Comparison of ENCODE assay signal across 27 cellular contexts in the genomic region with DNA sequence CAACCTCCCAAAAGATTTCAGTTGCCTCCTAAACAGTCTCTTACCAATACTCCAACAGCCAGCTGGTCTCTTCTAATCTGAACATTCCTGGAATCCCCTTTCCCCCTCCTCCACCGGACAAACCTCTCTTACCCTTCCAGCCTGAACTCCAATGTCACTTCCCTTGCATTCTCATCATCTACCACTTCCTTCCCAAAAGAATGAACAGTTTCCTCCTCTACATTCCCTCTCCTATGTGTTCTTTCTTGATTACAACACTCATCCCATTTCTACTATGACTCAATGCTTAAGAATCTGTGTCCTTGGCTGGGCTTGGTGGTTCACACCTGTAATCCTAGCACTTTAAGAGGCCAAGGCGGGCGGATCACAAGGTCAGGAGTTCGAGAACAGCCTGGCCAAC.
DNase-seq lines count a peak whose midpoint lies in the region; ATAC-seq, FAIRE-seq and TF ChIP-seq lines count a peak whose summit lies in the region.
"Had no signal": no experiment of that assay in that cellular context is flagged by ENCODE, and none has a peak within 500 bp of the region (broad histone marks: within the 10 kb centered on the region; RNA-seq: fewer than 3 reads in every experiment).

No MANE protein-coding gene starts in this region.

- H3K4me3 ChIP-seq in bronchial epithelial cell (ENCODE audit: low read depth, low read length) (no peak overlapping the region), foreskin fibroblast (ENCODE audit: low read depth in 1 of 2, low read length in 2 of 2) (no peak overlapping the region)
- H3K4me3 ChIP-seq: coronary artery, SJSA1, skin epidermis had no signal

- no peaks in the 10 kb centered on the region for H3K36me3 ChIP-seq in bronchial epithelial cell (ENCODE audit: control insufficient read depth, insufficient read depth, low read length)
- H3K36me3 ChIP-seq: SJSA1 had no signal

- no peaks in the 10 kb centered on the region for H3K4me1 Mint-ChIP-seq in stimulated activated naive CD8-positive, alpha-beta T cell treated with anti-CD3 and anti-CD28 coated beads, Interleukin-15, amount 100 ng/mL, for 72 hours
- H3K4me1 Mint-ChIP-seq: B cell, brain, IgD-negative memory B cell, mesothelial cell of epicardium had no signal

- H3K4me3 Mint-ChIP-seq in stimulated activated naive CD8-positive, alpha-beta T cell treated with anti-CD3 and anti-CD28 coated beads, Interleukin-15, amount 100 ng/mL, for 72 hours, result no peak overlapping the region
- H3K4me3 Mint-ChIP-seq: activated T-helper 1 cell treated with anti-CD3 and anti-CD28 coated beads, Interleukin-12 subunit alpha, Interleukin-12 subunit beta, Interleukin-2, Interleukin-4 antibody, amounts not matched to agents 30 ng/mL and 10 ng/mL and 1 ng/mL, durations not matched to agents 14 hours and 24 hours and 36 hours; B cell; brain; IgD-negative memory B cell; mesothelial cell of epicardium had no signal

- no peak for ATAC-seq in stimulated activated naive CD8-positive, alpha-beta T cell treated with anti-CD3 and anti-CD28 coated beads, Interleukin-15, amount 100 ng/mL, for 72 hours
- no peak for ATAC-seq in stimulated activated naive CD8-positive, alpha-beta T cell treated with anti-CD3 and anti-CD28 coated beads, Interleukin-15, Interleukin-2, amounts not matched to agents 100 U/mL and 50 U/mL, for 24 hours
- ATAC-seq in GM18861 (IDR thresholded peaks at IDR 0.05; ENCODE audit: unreplicated experiment), result no peak
- ATAC-seq: activated naive CD4-positive, alpha-beta T cell treated with anti-CD3 and anti-CD28 coated beads, Interleukin-2, amount 50 U/mL, for 72 hours; left cardiac atrium had no signal

- no peaks in the 10 kb centered on the region for H3K27me3 ChIP-seq in bronchial epithelial cell (ENCODE audit: control insufficient read depth, insufficient read depth, low read length)
- H3K27me3 ChIP-seq: SJSA1 had no signal

- H3K9me3 Mint-ChIP-seq in stimulated activated naive CD8-positive, alpha-beta T cell treated with anti-CD3 and anti-CD28 coated beads, Interleukin-15, amount 100 ng/mL, for 72 hours, result no peaks in the 10 kb centered on the region
- H3K9me3 Mint-ChIP-seq: activated naive CD4-positive, alpha-beta T cell treated with anti-CD3 and anti-CD28 coated beads, Interleukin-2, amount 50 U/mL, for 72 hours; activated T-helper 1 cell treated with anti-CD3 and anti-CD28 coated beads, Interleukin-12 subunit alpha, Interleukin-12 subunit beta, Interleukin-2, Interleukin-4 antibody, amounts not matched to agents 30 ng/mL and 10 ng/mL and 1 ng/mL, durations not matched to agents 14 hours and 24 hours and 36 hours; brain; mesothelial cell of epicardium had no signal

- H3K27me3 Mint-ChIP-seq in stimulated activated naive CD8-positive, alpha-beta T cell treated with anti-CD3 and anti-CD28 coated beads, Interleukin-15, amount 100 ng/mL, for 72 hours, result no peaks in the 10 kb centered on the region

- H3K27ac Mint-ChIP-seq in stimulated activated naive CD8-positive, alpha-beta T cell treated with anti-CD3 and anti-CD28 coated beads, Interleukin-15, amount 100 ng/mL, for 72 hours, result peak overlapping the region; percentile 2 to 6
- H3K27ac Mint-ChIP-seq: activated naive CD4-positive, alpha-beta T cell treated with anti-CD3 and anti-CD28 coated beads, Interleukin-2, amount 50 U/mL, for 72 hours; activated T-helper 1 cell treated with anti-CD3 and anti-CD28 coated beads, Interleukin-12 subunit alpha, Interleukin-12 subunit beta, Interleukin-2, Interleukin-4 antibody, amounts not matched to agents 30 ng/mL and 10 ng/mL and 1 ng/mL, durations not matched to agents 14 hours and 24 hours and 36 hours; B cell; brain; IgD-negative memory B cell; mesothelial cell of epicardium; progenitor cell of endocrine pancreas had no signal

- no peak for FAIRE-seq in bronchial epithelial cell (lab: Jason Lieb, UNC)
- FAIRE-seq: endometrium had no signal

- DNase-seq in stimulated activated naive CD8-positive, alpha-beta T cell treated with anti-CD3 and anti-CD28 coated beads, Interleukin-15, amount 100 ng/mL, for 72 hours, result no peak
- DNase-seq in stimulated activated naive CD8-positive, alpha-beta T cell treated with anti-CD3 and anti-CD28 coated beads, Interleukin-15, Interleukin-2, amounts not matched to agents 100 U/mL and 50 U/mL, for 24 hours, result no peak
- peak; percentile 73 for DNase-seq in bronchial epithelial cell (ENCODE audit: low read depth)
- peak; percentile 60 to 61 for DNase-seq in foreskin fibroblast
- no peak for DNase-seq in NCI-H748 (lab: John Stamatoyannopoulos, UW; ENCODE audit: unreplicated experiment)
- no peak for DNase-seq in NCI-H774 (lab: John Stamatoyannopoulos, UW)
- DNase-seq in stimulated activated CD4-positive, alpha-beta T cell treated with anti-CD3 and anti-CD28 coated beads, Interleukin-4, amount 100 ng/mL, for 4 hours, result no peak
- DNase-seq: 8988T; activated CD4-positive, alpha-beta T cell treated with anti-CD3 and anti-CD28 coated beads for 48 hours; DND-41; left cardiac atrium; NCI-H146; NCI-H748 treated with DMSO at 0.1 percent for 48 hours; stimulated activated CD4-positive, alpha-beta T cell treated with anti-CD3 and anti-CD28 coated beads, Interleukin-2, amount 100 ng/mL, for 24 hours; stimulated activated naive CD4-positive, alpha-beta T cell treated with Interleukin-2 at 50 U/mL for 16 hours had no signal

- TF ChIP-seq CTCF in bronchial epithelial cell (IDR thresholded peaks at IDR 0.05; ENCODE audit: insufficient read depth, low read length, severe bottlenecking) (no peak), foreskin fibroblast (IDR thresholded peaks at IDR 0.05; ENCODE audit: low read depth, low read length) (no peak)

Comparison
In these comparisons a context has a peak if more than half of its experiments do, and no peak if none do; other contexts are left out.
1. DNase-seq: peak in bronchial epithelial cell (single experiment) and foreskin fibroblast (2 of 2); none in stimulated activated naive CD8-positive, alpha-beta T cell treated with anti-CD3 and anti-CD28 coated beads, Interleukin-15, amount 100 ng/mL, for 72 hours (0 of 2), stimulated activated naive CD8-positive, alpha-beta T cell treated with anti-CD3 and anti-CD28 coated beads, Interleukin-15, Interleukin-2, amounts not matched to agents 100 U/mL and 50 U/mL, for 24 hours (single experiment), NCI-H748 (single experiment), NCI-H774 (single experiment) and stimulated activated CD4-positive, alpha-beta T cell treated with anti-CD3 and anti-CD28 coated beads, Interleukin-4, amount 100 ng/mL, for 4 hours (0 of 2).